ENCODE assay signal across 14 cellular contexts in genomic region chr15:96335429-96335807, GRCh38. TPM values are rescaled to one million over a fixed set of nuclear protein-coding genes. Genes with fewer than 3 reads are reported as not detected.
DNase-seq lines count a peak whose midpoint lies in the region; ATAC-seq and TF ChIP-seq lines count a peak whose summit lies in the region.
"Had no signal": no experiment of that assay in that cellular context is flagged by ENCODE, and none has a peak within 500 bp of the region (broad histone marks: within the 10 kb centered on the region; RNA-seq: fewer than 3 reads in every experiment).

No MANE protein-coding gene starts in this region.

- no peaks in the 10 kb centered on the region for H3F3A ChIP-seq in MM.1S (ENCODE audit: insufficient read depth, low read length)

- H3K4me3 ChIP-seq in right cardiac atrium (ENCODE audit: low read length): peak overlapping the region; percentile 96
- H3K4me3 ChIP-seq in ectodermal cell (ENCODE audit: insufficient read depth, low read depth, low read length): peak overlapping the region; percentile 88
- H3K4me3 ChIP-seq in muscle layer of duodenum (ENCODE audit: low read depth in 1 of 2, low read length in 2 of 2): peak overlapping the region; percentile 95 to 98
- H3K4me3 ChIP-seq in aorta (ENCODE audit: low read length in 2 of 2): peak overlapping the region; percentile 77 to 98
- H3K4me3 ChIP-seq in MM.1S (ENCODE audit: low read length): no peak overlapping the region

- TF ChIP-seq CTCF in MM.1S (IDR thresholded peaks at IDR 0.05; ENCODE audit: low read length): no peak

- ATAC-seq in right cardiac atrium: no peak
- ATAC-seq in aorta (ENCODE audit: low FRiP score): no peak
- ATAC-seq: CD8-positive, alpha-beta T cell; natural killer cell; stimulated activated memory B cell treated with anti-CD40 and anti-IgM and Interleukin-4, amounts not matched to agents 10 μg/mL and 1 μg/mL and 100 μg/mL, for 72 hours had no signal

- no peak overlapping the region for H2AFZ ChIP-seq in MM.1S (ENCODE audit: low read length)

- intact Hi-C loops in right cardiac atrium (cut with DNase I): loop anchor here in 1 of 4 donors (10.0 kb wide), 1 partner anchor 861 kb away; no protein-coding TSS in a partner anchor
- intact Hi-C loops in cardiac septum (cut with DNase I): loop anchor here (10.0 kb wide), 1 partner anchor 731 kb away; no protein-coding TSS in a partner anchor
- intact Hi-C loops in aorta (cut with DNase I): loop anchor here in 1 of 2 donors (10.0 kb wide), 1 partner anchor 871 kb away; no protein-coding TSS in a partner anchor

- H3K9me2 ChIP-seq in MM.1S (replicated peaks; ENCODE audit: insufficient read depth, low read length): no peaks in the 10 kb centered on the region

- 3% methylated on average over 4 of the region's 4 CpGs for WGBS in right cardiac atrium
- WGBS in ectodermal cell, 2 experiments: 9 to 24% methylated on average over 4 of the region's 4 CpGs
- 2 to 3% methylated on average over 4 of the region's 4 CpGs for WGBS in aorta, 2 donors

- no peak overlapping the region for H3K9ac ChIP-seq in MM.1S (ENCODE audit: low read length)

- H3K36me3 ChIP-seq in ectodermal cell (ENCODE audit: control insufficient read depth, insufficient read depth, low read length): peaks cover 55% of the 10 kb centered on the region
- peaks cover 0 to 3% of the 10 kb centered on the region in 2 donors for H3K36me3 ChIP-seq in muscle layer of duodenum (ENCODE audit: control insufficient read depth in 1 of 2, insufficient read depth in 2 of 2, low read length in 2 of 2)
- H3K36me3 ChIP-seq in aorta (ENCODE audit: control insufficient read depth in 1 of 2, insufficient read depth in 2 of 2, low read length in 1 of 2): peaks cover 2 to 4% of the 10 kb centered on the region in 2 donors
- H3K36me3 ChIP-seq in MM.1S (replicated peaks; ENCODE audit: insufficient read depth, low read length): no peaks in the 10 kb centered on the region

- no peaks in the 10 kb centered on the region for H4K20me1 ChIP-seq in MM.1S (ENCODE audit: insufficient read depth, low read length)

- DNase-seq in right cardiac atrium (no peak), cardiac septum (ENCODE audit: low spot score) (no peak), aorta (no peak), AML-193 (lab: John Stamatoyannopoulos, UW) (no peak), MM.1S (no peak), cerebellar nuclear complex (lab: John Stamatoyannopoulos, UW) (no peak)
- DNase-seq: activated CD4-positive, CD25-positive, alpha-beta regulatory T cell treated with anti-CD3 and anti-CD28 coated beads, Interleukin-2, amount 50 U/mL, for 72 hours; anterior cingulate cortex; CD8-positive, alpha-beta T cell; natural killer cell; NCI-H510A treated with DMSO at 0.1 percent for 48 hours had no signal

- H3K4me2 ChIP-seq in MM.1S (ENCODE audit: low read depth, low read length): no peak overlapping the region

- peak overlapping the region; percentile 99 for H3K27ac ChIP-seq in right cardiac atrium (ENCODE audit: low read length)
- no peak overlapping the region for H3K27ac ChIP-seq in ectodermal cell (ENCODE audit: insufficient read depth, low read depth, low read length, poor library complexity, severe bottlenecking)
- peak overlapping the region; percentile 93 for H3K27ac ChIP-seq in muscle layer of duodenum (ENCODE audit: low read length)
- H3K27ac ChIP-seq in aorta (ENCODE audit: low read depth in 1 of 2, low read length in 2 of 2): peak overlapping the region in 1 of 2 donors; percentile 82
- H3K27ac ChIP-seq in MM.1S (ENCODE audit: low read length): no peak overlapping the region

- H3K4me1 ChIP-seq in right cardiac atrium (ENCODE audit: control insufficient read depth, insufficient read depth, low read length) (no peaks in the 10 kb centered on the region), ectodermal cell (ENCODE audit: control insufficient read depth, insufficient read depth, low read length) (no peaks in the 10 kb centered on the region), muscle layer of duodenum (ENCODE audit: control insufficient read depth in 1 of 2, insufficient read depth in 2 of 2, low read length in 2 of 2) (no peaks in the 10 kb centered on the region), aorta (ENCODE audit: control insufficient read depth in 1 of 2, insufficient read depth in 2 of 2, low read length in 2 of 2) (no peaks in the 10 kb centered on the region), MM.1S (ENCODE audit: low read length) (no peaks in the 10 kb centered on the region)

- H3K9me3 ChIP-seq in right cardiac atrium (ENCODE audit: control insufficient read depth, low read length): no peaks in the 10 kb centered on the region
- no peaks in the 10 kb centered on the region for H3K9me3 ChIP-seq in ectodermal cell (ENCODE audit: control insufficient read depth, low read length)
- no peaks in the 10 kb centered on the region for H3K9me3 ChIP-seq in muscle layer of duodenum (ENCODE audit: control insufficient read depth in 1 of 2, low read length in 2 of 2)
- no peaks in the 10 kb centered on the region for H3K9me3 ChIP-seq in aorta (ENCODE audit: control insufficient read depth, low read length)
- H3K9me3 ChIP-seq in MM.1S (replicated peaks; ENCODE audit: insufficient read depth, low read length): no peaks in the 10 kb centered on the region

- no peaks in the 10 kb centered on the region for H3K79me2 ChIP-seq in MM.1S (ENCODE audit: low read length)

- H3K27me3 ChIP-seq in right cardiac atrium (ENCODE audit: control insufficient read depth, insufficient read depth): no peaks in the 10 kb centered on the region
- H3K27me3 ChIP-seq in ectodermal cell (ENCODE audit: control insufficient read depth, insufficient read depth, low read length, poor library complexity, severe bottlenecking): peaks cover 61% of the 10 kb centered on the region
- H3K27me3 ChIP-seq in muscle layer of duodenum (ENCODE audit: low read depth, low read length): no peaks in the 10 kb centered on the region
- no peaks in the 10 kb centered on the region for H3K27me3 ChIP-seq in aorta (ENCODE audit: control insufficient read depth in 1 of 2, insufficient read depth in 2 of 2, low read length in 1 of 2)
- H3K27me3 ChIP-seq in MM.1S (replicated peaks; ENCODE audit: insufficient read depth, low read length): no peaks in the 10 kb centered on the region

RNA-seq across cellular contexts. Expression of gene NR2F2, which starts 4.9 kb away (rescaled TPM):
- 10 to 100 TPM; 44.3 to 68.6 (median 54.8) TPM for total RNA-seq in right cardiac atrium
- polyA plus RNA-seq in right cardiac atrium: 43.0 TPM
- 21.0 TPM for total RNA-seq in cardiac septum
- 101 TPM for polyA plus RNA-seq in ectodermal cell (2013, experiment 1 of 4)
- 117 TPM for polyA plus RNA-seq in ectodermal cell (2013, experiment 2 of 4)
- polyA plus RNA-seq in ectodermal cell (2013, experiment 3 of 4): 80.0 TPM
- polyA plus RNA-seq in ectodermal cell (2013, experiment 4 of 4): 97.4 TPM
- 100 to 1,000 TPM; 102 to 132 TPM for total RNA-seq in aorta
- polyA plus RNA-seq in aorta: 100 to 1,000 TPM in 1 of 2 donors, 10 to 100 TPM in 1; 26.0 to 115 TPM
- total RNA-seq: CD8-positive, alpha-beta T cell; natural killer cell had no signal

Comparison
In these comparisons a context has a peak if more than half of its experiments do, and no peak if none do; other contexts are left out.
1. H3K27ac ChIP-seq: peak in right cardiac atrium (single experiment) and muscle layer of duodenum (single experiment); none in ectodermal cell (single experiment) and MM.1S (single experiment).